In genomic region chr9:87867391-87867790, GRCh38 we compare ENCODE assay signal across 2 cellular contexts.
TF ChIP-seq lines count a peak whose summit lies in the region.

No MANE protein-coding gene starts in this region.

TF ChIP-seq in A549, 52 proteins besides CTCF, POLR2A, EP300 and RAD21:
- TF ChIP-seq MYC (IDR thresholded peaks at IDR 0.05; ENCODE audit: borderline replicate concordance, low read length) (no peak), MAFK (IDR thresholded peaks at IDR 0.05; ENCODE audit: partially characterized antibody) (no peak), FOXS1 (CRISPR knock-in tag; IDR thresholded peaks at IDR 0.05) (no peak), HES2 (IDR thresholded peaks at IDR 0.05) (no peak), EHMT2 (IDR thresholded peaks at IDR 0.05; ENCODE audit: low read depth) (no peak), HDAC2 (IDR thresholded peaks at IDR 0.05) (no peak), ATOH8 (CRISPR knock-in tag; IDR thresholded peaks at IDR 0.05; ENCODE audit: low read depth) (no peak)

TF ChIP-seq in IMR-90, 13 proteins besides CTCF, POLR2A, EP300 and RAD21:
- no peak for TF ChIP-seq MAFK (IDR thresholded peaks at IDR 0.05; ENCODE audit: low read depth, low read length)
- no peak for TF ChIP-seq RFX5 (IDR thresholded peaks at IDR 0.05; ENCODE audit: low read depth, low read length)
- no peak for TF ChIP-seq MAZ (IDR thresholded peaks at IDR 0.05; ENCODE audit: borderline replicate concordance, low read depth, low read length)
- no peak for TF ChIP-seq RCOR1 (IDR thresholded peaks at IDR 0.05; ENCODE audit: insufficient replicate concordance, low read length)
- no peak for TF ChIP-seq NFE2L2 (IDR thresholded peaks at IDR 0.05; ENCODE audit: low read depth, low read length)
- TF ChIP-seq MXI1 (IDR thresholded peaks at IDR 0.05; ENCODE audit: borderline replicate concordance, low read depth, low read length), result no peak
- TF ChIP-seq ELK1 (IDR thresholded peaks at IDR 0.05; ENCODE audit: borderline replicate concordance, low read depth, low read length), result no peak
- no peak for TF ChIP-seq BHLHE40 (IDR thresholded peaks at IDR 0.05; ENCODE audit: low read depth, low read length)
- TF ChIP-seq SMC3 (IDR thresholded peaks at IDR 0.05; ENCODE audit: low read depth, low read length), result no peak
- TF ChIP-seq CHD1 (IDR thresholded peaks at IDR 0.05; ENCODE audit: low read depth, low read length), result no peak
- TF ChIP-seq CEBPB (IDR thresholded peaks at IDR 0.05; ENCODE audit: low read depth, low read length), result no peak
- no peak for TF ChIP-seq USF2 (IDR thresholded peaks at IDR 0.05; ENCODE audit: low read depth, low read length)
- TF ChIP-seq FOS (IDR thresholded peaks at IDR 0.05; ENCODE audit: low read depth, low read length), result no peak
